In genomic region chr10:125146791-125147604, GRCh38 we compare ENCODE assay signal across 9 cellular contexts. TPM values are rescaled to one million over a fixed set of nuclear protein-coding genes. Genes with fewer than 3 reads are reported as not detected.
DNase-seq lines count a peak whose midpoint lies in the region; ATAC-seq and TF ChIP-seq lines count a peak whose summit lies in the region.
"Had no signal": no experiment of that assay in that cellular context is flagged by ENCODE, and none has a peak within 500 bp of the region (broad histone marks: within the 10 kb centered on the region; RNA-seq: fewer than 3 reads in every experiment).

No MANE protein-coding gene starts in this region.

- H3K4me1 ChIP-seq in ascending aorta (peaks cover 35 to 71% of the 10 kb centered on the region in 2 donors), tibial artery (peaks cover 7 to 98% (median 78%) of the 10 kb centered on the region in 4 donors)

- H3K27me3 ChIP-seq in ascending aorta: no peaks in the 10 kb centered on the region
- H3K27me3 ChIP-seq in tibial artery: no peaks in the 10 kb centered on the region

- ATAC-seq in HG02981 (IDR thresholded peaks at IDR 0.05; ENCODE audit: unreplicated experiment) (peak; percentile 47), left colon (peak; percentile 29)
- ATAC-seq: HCT116 had no signal

- intact Hi-C loops in ascending aorta (cut with DNase I) (no loop called here), left colon (cut with DNase I, micrococcal nuclease) (loop anchor here in 1 of 2 donors (10.0 kb wide), 1 partner anchor 82 kb away; no protein-coding TSS in a partner anchor), tibial artery (cut with DNase I; ENCODE audit: low total_unique reads) (loop anchor here (2.0 kb wide), 1 partner anchor 30 kb away; no protein-coding TSS in a partner anchor)

- TF ChIP-seq CTCF in ascending aorta (IDR thresholded peaks at IDR 0.05) (no peak), tibial artery (IDR thresholded peaks at IDR 0.05) (no peak)

- H3K9me3 ChIP-seq in ascending aorta: no peaks in the 10 kb centered on the region
- H3K9me3 ChIP-seq in tibial artery: no peaks in the 10 kb centered on the region

- DNase-seq in ascending aorta (ENCODE audit: low spot score in 2 of 2): peak in 1 of 2 donors; percentile 79
- no peak for DNase-seq in left colon
- peak in 1 of 2 donors; percentile 87 for DNase-seq in tibial artery
- no peak for DNase-seq in activated CD4-positive, alpha-beta T cell treated with anti-CD3 and anti-CD28 coated beads for 48 hours
- no peak for DNase-seq in NCI-H1694 (lab: John Stamatoyannopoulos, UW)
- no peak for DNase-seq in AML-193 (lab: John Stamatoyannopoulos, UW)
- DNase-seq: stimulated activated CD4-positive, alpha-beta T cell treated with anti-CD3 and anti-CD28 coated beads, Interleukin-4, amount 100 ng/mL, for 24 hours had no signal

- H3K27ac ChIP-seq in ascending aorta (peak overlapping the region; percentile 89 to 90), tibial artery (peak overlapping the region; percentile 71 to 89)

- peak overlapping the region in 1 of 2 donors; percentile 47 for H3K4me3 ChIP-seq in ascending aorta
- H3K4me3 ChIP-seq in tibial artery: peak overlapping the region in 1 of 2 donors; percentile 23

- H3K36me3 ChIP-seq in ascending aorta: peaks cover 0 to 3% of the 10 kb centered on the region in 2 donors
- peaks cover 0 to 9% (median 5%) of the 10 kb centered on the region in 3 donors for H3K36me3 ChIP-seq in tibial artery

RNA-seq across cellular contexts. Expression of gene CTBP2, which starts 13.4 kb away (rescaled TPM):
- total RNA-seq in ascending aorta: 57.7 TPM
- total RNA-seq in left colon: 100 to 1,000 TPM; 107 to 142 TPM
